Comparison of ENCODE assay signal across 2 cellular contexts in the genomic region with DNA sequence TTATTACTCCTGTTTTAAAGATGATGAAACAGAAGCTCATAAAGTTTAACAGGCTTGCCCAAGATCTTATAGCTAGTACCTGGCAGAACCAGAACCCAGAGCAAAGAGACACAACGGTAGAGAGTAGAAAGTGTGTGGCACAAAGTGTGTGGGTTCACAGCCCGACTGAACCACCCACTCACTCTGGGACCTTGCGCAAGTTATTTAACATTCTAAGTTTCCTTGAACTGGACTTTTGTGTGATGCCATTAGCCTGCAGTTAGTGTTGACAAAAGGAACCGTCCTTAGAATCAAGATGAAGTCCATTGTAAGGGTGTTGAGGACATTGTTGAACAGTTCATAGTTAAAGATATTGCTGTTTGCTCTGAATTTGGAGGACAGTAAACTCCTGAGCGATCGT.
TF ChIP-seq lines count a peak whose summit lies in the region.

No MANE protein-coding gene starts in this region.

TF ChIP-seq in HEK293, 187 proteins besides CTCF, POLR2A, EP300 and RAD21:
- TF ChIP-seq ZFHX2 (tag by site-specific recombination; conservative IDR thresholded peaks at IDR 0.05) (0 out of 2 replicates have a peak, but pooled peaks have one; percentile 48), ZNF214 (tag by site-specific recombination; IDR thresholded peaks at IDR 0.05; ENCODE audit: borderline replicate concordance) (peak; percentile 75; the same call in 1 of the 2 replicates)
- TF ChIP-seq, protein P1, sequence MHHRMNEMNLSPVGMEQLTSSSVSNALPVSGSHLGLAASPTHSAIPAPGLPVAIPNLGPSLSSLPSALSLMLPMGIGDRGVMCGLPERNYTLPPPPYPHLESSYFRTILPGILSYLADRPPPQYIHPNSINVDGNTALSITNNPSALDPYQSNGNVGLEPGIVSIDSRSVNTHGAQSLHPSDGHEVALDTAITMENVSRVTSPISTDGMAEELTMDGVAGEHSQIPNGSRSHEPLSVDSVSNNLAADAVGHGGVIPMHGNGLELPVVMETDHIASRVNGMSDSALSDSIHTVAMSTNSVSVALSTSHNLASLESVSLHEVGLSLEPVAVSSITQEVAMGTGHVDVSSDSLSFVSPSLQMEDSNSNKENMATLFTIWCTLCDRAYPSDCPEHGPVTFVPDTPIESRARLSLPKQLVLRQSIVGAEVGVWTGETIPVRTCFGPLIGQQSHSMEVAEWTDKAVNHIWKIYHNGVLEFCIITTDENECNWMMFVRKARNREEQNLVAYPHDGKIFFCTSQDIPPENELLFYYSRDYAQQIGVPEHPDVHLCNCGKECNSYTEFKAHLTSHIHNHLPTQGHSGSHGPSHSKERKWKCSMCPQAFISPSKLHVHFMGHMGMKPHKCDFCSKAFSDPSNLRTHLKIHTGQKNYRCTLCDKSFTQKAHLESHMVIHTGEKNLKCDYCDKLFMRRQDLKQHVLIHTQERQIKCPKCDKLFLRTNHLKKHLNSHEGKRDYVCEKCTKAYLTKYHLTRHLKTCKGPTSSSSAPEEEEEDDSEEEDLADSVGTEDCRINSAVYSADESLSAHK (tag by site-specific recombination; IDR thresholded peaks at IDR 0.05) = no peak

TF ChIP-seq in K562, 482 proteins besides CTCF, POLR2A, EP300 and RAD21:
- TF ChIP-seq CEBPB (tag; IDR thresholded peaks at IDR 0.05) (peak; percentile 67), FOXA1 (IDR thresholded peaks at IDR 0.05; ENCODE audit: borderline replicate concordance) (no peak), EGR1 (conservative IDR thresholded peaks at IDR 0.05) (0 out of 2 replicates have a peak, but pooled peaks have one; percentile 31)
